25 cellular contexts compared by ENCODE assay signal in the genomic region with DNA sequence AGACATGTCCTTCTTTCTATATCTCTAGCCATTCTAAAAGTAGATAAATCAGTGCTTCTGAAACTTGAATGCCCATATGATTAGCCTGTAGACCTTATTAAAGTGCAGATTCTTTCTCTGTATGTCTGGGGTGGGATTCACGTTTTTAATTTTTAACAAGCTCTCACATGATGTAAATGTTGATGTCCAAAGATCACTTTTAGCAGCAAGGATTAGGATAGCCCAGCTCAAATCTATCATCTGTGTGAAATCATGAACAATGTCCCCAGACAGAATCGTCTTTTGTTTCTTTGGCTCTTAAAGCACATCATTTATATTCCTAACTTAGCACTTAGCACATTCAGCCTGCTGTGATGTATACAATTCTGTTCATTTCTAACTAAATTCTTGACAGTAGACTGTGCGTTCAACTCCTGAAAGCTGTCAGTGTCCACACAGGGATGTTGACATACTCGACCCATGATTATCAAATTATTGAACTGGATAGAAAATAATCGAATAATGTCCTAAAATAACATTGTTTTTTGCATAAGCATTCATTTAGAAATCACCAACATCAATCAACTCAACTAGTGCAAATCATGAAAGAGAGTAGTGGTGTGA.
"Had no signal": no experiment of that assay in that cellular context is flagged by ENCODE, and none has a peak within 500 bp of the region (broad histone marks: within the 10 kb centered on the region; RNA-seq: fewer than 3 reads in every experiment).

No MANE protein-coding gene starts in this region.

- H3K9me3 ChIP-seq: ascending aorta, esophagus muscularis mucosa, thoracic aorta had no signal

- DNase-seq: activated B cell treated with CpG ODN at 0.5 μM for 24 hours; activated CD4-positive, alpha-beta T cell treated with anti-CD3 and anti-CD28 coated beads, Interleukin-2, amount 50 U/mL, for 1 hour; activated CD8-positive, alpha-beta memory T cell treated with anti-CD3 and anti-CD28 coated beads, Interleukin-2, amount 10 ng/mL, durations not matched to agents 7 days and 5 days; activated CD8-positive, alpha-beta T cell treated with anti-CD3 and anti-CD28 coated beads for 36 hours; activated effector memory CD4-positive, alpha-beta T cell treated with Interleukin-2 at 50 U/mL for 16 hours; activated naive CD4-positive, alpha-beta T cell treated with Interleukin-2 at 50 U/mL for 16 hours; activated T-cell treated with anti-CD3 and anti-CD28 coated beads, Interleukin-2, amount 50 U/mL, for 48 hours; brain microvascular endothelial cell; central memory CD4-positive, alpha-beta T cell; foreskin keratinocyte; islet precursor cell; naive B cell; small intestine; stimulated activated CD4-positive, alpha-beta T cell treated with anti-CD3 and anti-CD28 coated beads, Interleukin-4, amount 100 ng/mL, for 24 hours; T-helper 2 cell; trophoblast cell had no signal

- H3K4me1 Mint-ChIP-seq: activated B cell treated with CpG ODN at 0.5 μM for 24 hours; activated CD8-positive, alpha-beta memory T cell treated with anti-CD3 and anti-CD28 coated beads, Interleukin-2, amount 10 ng/mL, durations not matched to agents 7 days and 5 days; mesothelial cell of epicardium; naive B cell; stimulated activated effector memory CD8-positive, alpha-beta T cell treated with anti-CD3 and anti-CD28 coated beads, Interleukin-12 subunit alpha, Interleukin-12 subunit beta, amount 100 ng/mL, for 72 hours had no signal

- H3K27ac Mint-ChIP-seq: activated B cell treated with CpG ODN at 0.5 μM for 24 hours; activated CD8-positive, alpha-beta memory T cell treated with anti-CD3 and anti-CD28 coated beads, Interleukin-2, amount 10 ng/mL, durations not matched to agents 7 days and 5 days; activated CD8-positive, alpha-beta T cell treated with anti-CD3 and anti-CD28 coated beads for 36 hours; activated naive CD8-positive, alpha-beta T cell; dendritic cell treated with granulocyte-macrophage colony-stimulating factor and Interleukin-4, amounts not matched to agents 40 ng/mL and 50 ng/mL, for 4 days; mesothelial cell of epicardium; naive B cell; stimulated activated effector memory CD8-positive, alpha-beta T cell treated with anti-CD3 and anti-CD28 coated beads, Interleukin-12 subunit alpha, Interleukin-12 subunit beta, amount 100 ng/mL, for 72 hours; stimulated activated naive CD8-positive, alpha-beta T cell treated with anti-CD3 and anti-CD28 coated beads, Interleukin-15, Interleukin-2, amounts not matched to agents 100 ng/mL and 50 ng/mL, for 24 hours had no signal

- H3K36me3 ChIP-seq: ascending aorta, brain microvascular endothelial cell, esophagus muscularis mucosa, thoracic aorta had no signal

- H3K9me3 Mint-ChIP-seq: activated B cell treated with CpG ODN at 0.5 μM for 24 hours; activated CD8-positive, alpha-beta T cell treated with anti-CD3 and anti-CD28 coated beads for 36 hours; dendritic cell treated with granulocyte-macrophage colony-stimulating factor and Interleukin-4, amounts not matched to agents 40 ng/mL and 50 ng/mL, for 4 days; naive B cell; stimulated activated effector memory CD8-positive, alpha-beta T cell treated with anti-CD3 and anti-CD28 coated beads, Interleukin-12 subunit alpha, Interleukin-12 subunit beta, amount 100 ng/mL, for 72 hours; stimulated activated naive CD8-positive, alpha-beta T cell treated with anti-CD3 and anti-CD28 coated beads, Interleukin-15, Interleukin-2, amounts not matched to agents 100 ng/mL and 50 ng/mL, for 24 hours had no signal

- H3K4me3 ChIP-seq: ascending aorta, esophagus muscularis mucosa, thoracic aorta had no signal

- H3K4me3 Mint-ChIP-seq: activated B cell treated with CpG ODN at 0.5 μM for 24 hours; activated CD8-positive, alpha-beta memory T cell treated with anti-CD3 and anti-CD28 coated beads, Interleukin-2, amount 10 ng/mL, durations not matched to agents 7 days and 5 days; activated CD8-positive, alpha-beta T cell treated with anti-CD3 and anti-CD28 coated beads for 36 hours; activated naive CD8-positive, alpha-beta T cell; dendritic cell treated with granulocyte-macrophage colony-stimulating factor and Interleukin-4, amounts not matched to agents 40 ng/mL and 50 ng/mL, for 4 days; mesothelial cell of epicardium; naive B cell; neural crest cell; stimulated activated effector memory CD8-positive, alpha-beta T cell treated with anti-CD3 and anti-CD28 coated beads, Interleukin-12 subunit alpha, Interleukin-12 subunit beta, amount 100 ng/mL, for 72 hours; stimulated activated naive CD8-positive, alpha-beta T cell treated with anti-CD3 and anti-CD28 coated beads, Interleukin-15, Interleukin-2, amounts not matched to agents 100 ng/mL and 50 ng/mL, for 24 hours had no signal

- H3K4me1 ChIP-seq: ascending aorta, foreskin keratinocyte had no signal

- H3K27ac ChIP-seq: ascending aorta, brain microvascular endothelial cell, esophagus muscularis mucosa, foreskin keratinocyte, thoracic aorta had no signal

- ATAC-seq: activated CD8-positive, alpha-beta memory T cell treated with anti-CD3 and anti-CD28 coated beads, Interleukin-2, amount 10 ng/mL, durations not matched to agents 7 days and 5 days; activated CD8-positive, alpha-beta T cell treated with anti-CD3 and anti-CD28 coated beads for 36 hours; foreskin keratinocyte had no signal

- H3K27me3 Mint-ChIP-seq: activated B cell treated with CpG ODN at 0.5 μM for 24 hours; dendritic cell treated with granulocyte-macrophage colony-stimulating factor and Interleukin-4, amounts not matched to agents 40 ng/mL and 50 ng/mL, for 4 days; stimulated activated naive CD8-positive, alpha-beta T cell treated with anti-CD3 and anti-CD28 coated beads, Interleukin-15, Interleukin-2, amounts not matched to agents 100 ng/mL and 50 ng/mL, for 24 hours had no signal

- H3K36me3 Mint-ChIP-seq: activated CD8-positive, alpha-beta memory T cell treated with anti-CD3 and anti-CD28 coated beads, Interleukin-2, amount 10 ng/mL, durations not matched to agents 7 days and 5 days; activated naive CD8-positive, alpha-beta T cell; mesothelial cell of epicardium; naive B cell; stimulated activated effector memory CD8-positive, alpha-beta T cell treated with anti-CD3 and anti-CD28 coated beads, Interleukin-12 subunit alpha, Interleukin-12 subunit beta, amount 100 ng/mL, for 72 hours had no signal

- H3K27me3 ChIP-seq: ascending aorta, brain microvascular endothelial cell, esophagus muscularis mucosa, foreskin keratinocyte had no signal
